Comparison of ENCODE assay signal across 8 cellular contexts in the genomic region with DNA sequence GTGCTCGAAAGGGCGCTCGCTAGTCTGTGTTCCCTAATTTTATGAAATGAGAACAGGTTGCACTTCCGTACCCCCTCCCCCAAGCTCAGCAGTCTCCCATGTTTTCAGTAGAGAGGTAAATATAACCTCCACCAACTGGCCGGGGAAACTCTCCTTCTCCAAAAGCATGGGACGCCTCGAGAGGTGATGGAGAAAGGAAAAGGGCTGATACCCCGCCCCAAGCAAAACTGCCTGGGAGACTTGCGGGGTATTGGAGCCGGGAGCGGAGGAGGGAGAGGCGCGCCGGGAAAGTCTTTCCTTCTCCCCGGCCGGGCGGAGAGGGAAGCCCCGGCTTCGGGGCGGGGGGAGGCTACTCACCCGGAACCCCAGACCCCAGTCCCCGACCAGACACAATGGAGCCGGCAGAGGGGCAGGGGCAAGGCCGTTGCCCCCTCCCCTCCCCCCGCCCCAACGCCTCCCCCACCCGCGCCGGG. TPM values are rescaled to one million over a fixed set of nuclear protein-coding genes. Genes with fewer than 3 reads are reported as not detected.
DNase-seq lines count a peak whose midpoint lies in the region; ATAC-seq and TF ChIP-seq lines count a peak whose summit lies in the region.

No MANE protein-coding gene starts in this region.

- POLR2A ChIA-PET in Panc1 (lab: Charles Lee) = no interaction called here

- H3K27ac ChIP-seq in Panc1 (ENCODE audit: low read length) (peak overlapping the region; percentile 90), brain microvascular endothelial cell (no peak overlapping the region), skin epidermis (peak overlapping the region; percentile 86 to 96 (median 93))

- intact Hi-C loops in Panc1 (cut with micrococcal nuclease; ENCODE audit: unreplicated experiment) = no loop called here

- CTCF ChIA-PET in Panc1 (lab: Charles Lee) = no interaction called here

- ATAC-seq in GM18867 (IDR thresholded peaks at IDR 0.05; ENCODE audit: unreplicated experiment) (peak; percentile 14), HG03175 (IDR thresholded peaks at IDR 0.05; ENCODE audit: unreplicated experiment) (peak; percentile 17), Panc1 (peak; percentile 40)

- no peaks in the 10 kb centered on the region for H3K9me3 ChIP-seq in Panc1 (ENCODE audit: control insufficient read depth, insufficient read depth, low read depth, low read length)

- DNase-seq in AG20443 (ENCODE audit: low spot score) (peak; percentile 45), Panc1 (ENCODE audit: low read depth, low spot score) (no peak), brain microvascular endothelial cell (no peak), inferior parietal cortex (ENCODE audit: extremely low spot score) (peak; percentile 32), occipital lobe (lab: John Stamatoyannopoulos, UW) (no peak)

- H3K27me3 ChIP-seq in Panc1 (ENCODE audit: control insufficient read depth, insufficient read depth, low read length) (no peaks in the 10 kb centered on the region), brain microvascular endothelial cell (replicated peaks) (no peaks in the 10 kb centered on the region)

- H3K4me3 ChIP-seq in Panc1 (ENCODE audit: low read depth in 2 of 2, low read length in 2 of 2) = peak overlapping the region; percentile 90 to 91
- H3K4me3 ChIP-seq in brain microvascular endothelial cell (ENCODE audit: low read depth, low read length) = peak overlapping the region; percentile 75
- H3K4me3 ChIP-seq in skin epidermis = peak overlapping the region; percentile 81 to 99 (median 96)

- in situ Hi-C loops in Panc1 (cut with HindIII; ENCODE audit: low pct_unique_long_range_greater_than_20kb, low sequenced_read_pairs) = no loop called here
- in situ Hi-C loops in brain microvascular endothelial cell (cut with HindIII; ENCODE audit: low pct_ligation_motif_present, low sequenced_read_pairs) = no loop called here

- H3K4me1 ChIP-seq in Panc1 (ENCODE audit: control insufficient read depth, insufficient read depth, low read length) = peaks cover 17% of the 10 kb centered on the region

- TF ChIP-seq CTCF in Panc1 (IDR thresholded peaks at IDR 0.05) = no peak
- TF ChIP-seq CTCF in brain microvascular endothelial cell (IDR thresholded peaks at IDR 0.05; ENCODE audit: low read depth, low read length, missing control alignments) = no peak

- no TSS peak for BruUV-seq in Panc1 (replicated peaks; lab: Mats Ljungman, UMichigan)

- H3K36me3 ChIP-seq in Panc1 (ENCODE audit: control insufficient read depth, insufficient read depth, low read length) = no peaks in the 10 kb centered on the region
- H3K36me3 ChIP-seq in brain microvascular endothelial cell (replicated peaks) = no peaks in the 10 kb centered on the region

RNA-seq across cellular contexts. Expression of a gene that starts 0.6 kb away (rescaled TPM):
- total RNA-seq in Panc1 (2021; ENCODE audit: unreplicated experiment) (68.1 TPM), occipital lobe (94.1 TPM)
- polyA plus RNA-seq in Panc1 (2012; ENCODE audit: insufficient read length) = 26.2 TPM

Comparison
In these comparisons a context has a peak if more than half of its experiments do, and no peak if none do; other contexts are left out.
1. DNase-seq: peak in AG20443 (single experiment) and inferior parietal cortex (single experiment); none in Panc1 (single experiment), brain microvascular endothelial cell (single experiment) and occipital lobe (single experiment).
2. Peak in every context shown above with its lines, with median percentiles within 50 percentile points of each other: ATAC-seq and H3K4me3 ChIP-seq.